ENCODE assay signal across 8 cellular contexts in genomic region chr15:68650901-68651709, GRCh38.
DNase-seq lines count a peak whose midpoint lies in the region; ATAC-seq and TF ChIP-seq lines count a peak whose summit lies in the region.

No MANE protein-coding gene starts in this region.

- peak overlapping the region; percentile 27 for H3K4me3 ChIP-seq in OCI-LY1 (ENCODE audit: low read depth, low read length, poor library complexity, severe bottlenecking)

- no peaks in the 10 kb centered on the region for H4K20me1 ChIP-seq in OCI-LY1 (ENCODE audit: insufficient read depth, low read length)

- H3K27ac ChIP-seq in OCI-LY1 (ENCODE audit: low read depth, low read length, poor library complexity, severe bottlenecking) = no peak overlapping the region

- no peaks in the 10 kb centered on the region for H3K79me2 ChIP-seq in OCI-LY1 (ENCODE audit: insufficient read depth, low read length)

- no peaks in the 10 kb centered on the region for H3K9me3 Mint-ChIP-seq in activated naive CD8-positive, alpha-beta T cell treated with anti-CD3 and anti-CD28 coated beads for 36 hours

- peaks cover 20% of the 10 kb centered on the region for H3K4me1 ChIP-seq in OCI-LY1 (ENCODE audit: insufficient read depth, low read length, severe bottlenecking)

- no peaks in the 10 kb centered on the region for H3K27me3 Mint-ChIP-seq in activated naive CD8-positive, alpha-beta T cell treated with anti-CD3 and anti-CD28 coated beads for 36 hours

- no peaks in the 10 kb centered on the region for H3K36me3 Mint-ChIP-seq in activated naive CD8-positive, alpha-beta T cell treated with anti-CD3 and anti-CD28 coated beads for 36 hours

- DNase-seq in GM03348 (ENCODE audit: low spot score) = peak; percentile 42
- peak; percentile 47 for DNase-seq in activated naive CD8-positive, alpha-beta T cell treated with anti-CD3 and anti-CD28 coated beads for 36 hours
- DNase-seq in iPS-NIHi11 (ENCODE audit: low spot score) = peak; percentile 94
- DNase-seq in stimulated activated CD4-positive, alpha-beta T cell treated with anti-CD3 and anti-CD28 coated beads, TNF-alpha, amount 100 ng/mL, for 24 hours (ENCODE audit: low read depth in 3 of 3) = peak in 2 of 3 experiments; percentile 19 to 44
- DNase-seq in hepatic stellate cell (ENCODE audit: low spot score) = no peak

- H2AFZ ChIP-seq in OCI-LY1 (ENCODE audit: low read length) = no peak overlapping the region

- peaks cover 4% of the 10 kb centered on the region for H3K27me3 ChIP-seq in OCI-LY1 (ENCODE audit: insufficient read depth, low read length)

- H3K9me2 ChIP-seq in OCI-LY1 (ENCODE audit: low read depth, low read length) = no peaks in the 10 kb centered on the region

- no peaks in the 10 kb centered on the region for H3K36me3 ChIP-seq in OCI-LY1 (ENCODE audit: insufficient read depth, low read length)

- H3F3A ChIP-seq in OCI-LY1 (ENCODE audit: insufficient read depth, low read length) = no peaks in the 10 kb centered on the region

- no peak overlapping the region for H3K4me3 Mint-ChIP-seq in activated naive CD8-positive, alpha-beta T cell treated with anti-CD3 and anti-CD28 coated beads for 36 hours

- TF ChIP-seq CTCF in OCI-LY1 (IDR thresholded peaks at IDR 0.05; ENCODE audit: low read length) = peak; percentile 93

- no peaks in the 10 kb centered on the region for H3K9me3 ChIP-seq in OCI-LY1 (ENCODE audit: low read length)

- no peak overlapping the region for H3K27ac Mint-ChIP-seq in activated naive CD8-positive, alpha-beta T cell treated with anti-CD3 and anti-CD28 coated beads for 36 hours

- H3K4me2 ChIP-seq in OCI-LY1 (ENCODE audit: low read length) = peak overlapping the region; percentile 50

- no peaks in the 10 kb centered on the region for H3K4me1 Mint-ChIP-seq in activated naive CD8-positive, alpha-beta T cell treated with anti-CD3 and anti-CD28 coated beads for 36 hours

- no peak overlapping the region; the same call in 1 of the 2 replicates for H3K9ac ChIP-seq in OCI-LY1 (ENCODE audit: low read length)

- ATAC-seq in GM21528 (IDR thresholded peaks at IDR 0.05; ENCODE audit: low FRiP score, unreplicated experiment) (no peak), GM21390 (IDR thresholded peaks at IDR 0.05; ENCODE audit: unreplicated experiment) (no peak)
